In the genomic region with DNA sequence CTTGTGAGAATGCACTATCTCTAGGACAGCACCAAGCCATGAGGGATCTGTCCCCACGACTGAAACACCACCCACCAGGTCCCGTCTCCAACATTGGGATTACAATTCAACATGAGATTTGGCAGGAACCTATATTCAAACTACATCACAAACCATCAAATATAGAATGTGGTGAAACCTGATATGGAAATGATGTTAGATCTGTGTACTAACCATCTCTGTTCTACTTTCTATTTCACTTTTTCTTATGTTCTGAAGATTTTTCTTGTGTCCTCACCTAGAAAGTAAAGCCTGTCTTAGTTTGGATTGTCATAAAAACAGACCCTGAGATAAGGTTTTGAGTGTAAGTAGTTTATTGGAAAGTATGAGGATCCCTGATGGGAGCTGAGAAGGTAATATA, we compare ENCODE assay signal across 20 cellular contexts. TPM values are rescaled to one million over a fixed set of nuclear protein-coding genes. Genes with fewer than 3 reads are reported as not detected.
A peak's percentile ranks its signal among the peaks of the same experiment; 100 is the strongest.
DNase-seq lines count a peak whose midpoint lies in the region; ATAC-seq and FAIRE-seq lines count a peak whose summit lies in the region.
"Had no signal": no experiment of that assay in that cellular context is flagged by ENCODE, and none has a peak within 500 bp of the region (broad histone marks: within the 10 kb centered on the region; RNA-seq: fewer than 3 reads in every experiment).

No MANE protein-coding gene starts in this region.

- peaks cover 0 to 18% (median 3%) of the 10 kb centered on the region in 5 donors for H3K9me3 Mint-ChIP-seq in CD8-positive, alpha-beta memory T cell

- POLR2A ChIA-PET in CD8-positive, alpha-beta memory T cell (lab: Charles Lee) = no interaction called here

- H3K4me1 Mint-ChIP-seq in CD8-positive, alpha-beta memory T cell = no peaks in the 10 kb centered on the region

- H3K4me1 ChIP-seq in CD8-positive, alpha-beta memory T cell (ENCODE audit: insufficient read depth, low read length) = no peaks in the 10 kb centered on the region
- H3K4me1 ChIP-seq: BLaER1 treated with 17β-estradiol and CSF1 and Interleukin-3, amounts not matched to agents 10 nM and 100 nM had no signal

- H3K36me3 Mint-ChIP-seq in CD8-positive, alpha-beta memory T cell = no peaks in the 10 kb centered on the region

- no peak overlapping the region for H3K4me3 ChIP-seq in CD8-positive, alpha-beta memory T cell (ENCODE audit: low read length)
- H3K4me3 ChIP-seq: BLaER1 treated with 17β-estradiol and CSF1 and Interleukin-3, amounts not matched to agents 10 nM and 100 nM had no signal

- no peak overlapping the region for H3K27ac Mint-ChIP-seq in CD8-positive, alpha-beta memory T cell

- H3K27me3 ChIP-seq in CD8-positive, alpha-beta memory T cell (ENCODE audit: insufficient read depth, low read length, poor library complexity, severe bottlenecking) = no peaks in the 10 kb centered on the region
- H3K27me3 ChIP-seq: BLaER1 treated with 17β-estradiol and CSF1 and Interleukin-3, amounts not matched to agents 10 nM and 100 nM had no signal

- no peaks in the 10 kb centered on the region for H3K27me3 Mint-ChIP-seq in CD8-positive, alpha-beta memory T cell

- CTCF ChIA-PET in CD8-positive, alpha-beta memory T cell (lab: Charles Lee) = no interaction called here

- ATAC-seq in GM18867 (IDR thresholded peaks at IDR 0.05; ENCODE audit: unreplicated experiment) (peak; percentile 90), GM21390 (IDR thresholded peaks at IDR 0.05; ENCODE audit: unreplicated experiment) (peak; percentile 69), HG03159 (IDR thresholded peaks at IDR 0.05; ENCODE audit: unreplicated experiment) (peak; percentile 55), GM18858 (IDR thresholded peaks at IDR 0.05; ENCODE audit: unreplicated experiment) (no peak)
- ATAC-seq: PC-3 had no signal

- H3K36me3 ChIP-seq in CD8-positive, alpha-beta memory T cell (ENCODE audit: insufficient read depth, low read length) = no peaks in the 10 kb centered on the region
- H3K36me3 ChIP-seq: BLaER1 treated with 17β-estradiol and CSF1 and Interleukin-3, amounts not matched to agents 10 nM and 100 nM had no signal

- DNase-seq in HTR-8/SVneo (ENCODE audit: insufficient read length, low spot score) (no peak), OCI-M1 (lab: John Stamatoyannopoulos, UW) (no peak)
- no peak for DNase-seq in CD8-positive, alpha-beta memory T cell
- DNase-seq: NCI-H1105, NCI-H1694 treated with DMSO at 0.1 percent for 48 hours, NCI-H2107, NCI-H510A, NCI-H748 treated with DMSO at 0.1 percent for 48 hours, PC-3, T1000 had no signal

- H3K9me3 ChIP-seq in CD8-positive, alpha-beta memory T cell (ENCODE audit: low read length) = no peaks in the 10 kb centered on the region
- H3K9me3 ChIP-seq: BLaER1 treated with 17β-estradiol and CSF1 and Interleukin-3, amounts not matched to agents 10 nM and 100 nM had no signal

- H3K4me3 Mint-ChIP-seq in CD8-positive, alpha-beta memory T cell = no peak overlapping the region

- FAIRE-seq in HTR-8/SVneo (lab: Jason Lieb, UNC) = no peak
- FAIRE-seq: GM12891 had no signal

- H3K27ac ChIP-seq in CD8-positive, alpha-beta memory T cell (ENCODE audit: low read depth, low read length) = no peak overlapping the region
- H3K27ac ChIP-seq: BLaER1 treated with 17β-estradiol and CSF1 and Interleukin-3, amounts not matched to agents 10 nM and 100 nM; RWPE1 had no signal

RNA-seq across cellular contexts. Expression of a gene that starts 37.8 kb away (rescaled TPM):
- not detected for total RNA-seq in CD8-positive, alpha-beta memory T cell
- polyA plus RNA-seq in CD8-positive, alpha-beta memory T cell = not detected
- total RNA-seq: A673; H4; PC-3; T-helper 1 cell treated with Interleukin-12 subunit alpha and Interleukin-12 subunit beta and Interleukin-4 antibody, amounts not matched to agents 30 ng/mL and 1 ng/mL, for 36 hours had no signal
